In the genomic region with DNA sequence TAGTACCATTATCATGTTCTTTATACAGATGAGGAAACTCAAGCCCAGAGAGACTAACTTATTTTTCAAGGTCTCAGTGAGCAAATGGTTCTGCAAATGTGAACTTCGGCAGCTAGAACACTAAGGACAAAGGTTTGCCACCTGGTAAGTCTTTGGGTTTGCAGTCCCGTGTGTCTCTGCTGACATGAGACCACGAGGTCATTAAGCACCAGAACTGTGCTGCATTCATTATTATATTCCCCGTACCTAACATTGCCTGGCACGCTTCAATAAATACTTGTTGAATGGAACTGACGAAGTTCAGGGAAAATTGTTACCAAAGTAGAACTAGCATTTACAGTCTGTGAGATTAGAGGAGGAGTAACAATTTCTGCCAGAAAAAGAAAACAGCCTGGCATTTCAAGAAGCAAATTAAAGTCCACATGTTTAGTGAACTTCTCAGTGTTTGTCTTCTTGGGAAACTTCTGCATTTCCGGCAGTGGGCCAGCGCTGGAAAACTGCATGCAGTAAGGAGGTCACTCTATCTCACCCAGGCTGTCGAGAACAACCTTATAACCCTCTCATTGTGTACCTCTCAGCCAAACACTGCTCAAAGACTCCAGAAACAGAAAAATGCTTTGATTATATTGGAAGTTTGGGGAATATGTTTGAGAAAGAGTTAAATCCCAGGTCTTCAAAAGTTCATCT, we compare ENCODE assay signal across 1 cellular context.
TF ChIP-seq lines count a peak whose summit lies in the region.

No MANE protein-coding gene starts in this region.

TF ChIP-seq in K562, 482 proteins besides CTCF, POLR2A, EP300 and RAD21 (continued from another document):
- TF ChIP-seq, protein P1, sequence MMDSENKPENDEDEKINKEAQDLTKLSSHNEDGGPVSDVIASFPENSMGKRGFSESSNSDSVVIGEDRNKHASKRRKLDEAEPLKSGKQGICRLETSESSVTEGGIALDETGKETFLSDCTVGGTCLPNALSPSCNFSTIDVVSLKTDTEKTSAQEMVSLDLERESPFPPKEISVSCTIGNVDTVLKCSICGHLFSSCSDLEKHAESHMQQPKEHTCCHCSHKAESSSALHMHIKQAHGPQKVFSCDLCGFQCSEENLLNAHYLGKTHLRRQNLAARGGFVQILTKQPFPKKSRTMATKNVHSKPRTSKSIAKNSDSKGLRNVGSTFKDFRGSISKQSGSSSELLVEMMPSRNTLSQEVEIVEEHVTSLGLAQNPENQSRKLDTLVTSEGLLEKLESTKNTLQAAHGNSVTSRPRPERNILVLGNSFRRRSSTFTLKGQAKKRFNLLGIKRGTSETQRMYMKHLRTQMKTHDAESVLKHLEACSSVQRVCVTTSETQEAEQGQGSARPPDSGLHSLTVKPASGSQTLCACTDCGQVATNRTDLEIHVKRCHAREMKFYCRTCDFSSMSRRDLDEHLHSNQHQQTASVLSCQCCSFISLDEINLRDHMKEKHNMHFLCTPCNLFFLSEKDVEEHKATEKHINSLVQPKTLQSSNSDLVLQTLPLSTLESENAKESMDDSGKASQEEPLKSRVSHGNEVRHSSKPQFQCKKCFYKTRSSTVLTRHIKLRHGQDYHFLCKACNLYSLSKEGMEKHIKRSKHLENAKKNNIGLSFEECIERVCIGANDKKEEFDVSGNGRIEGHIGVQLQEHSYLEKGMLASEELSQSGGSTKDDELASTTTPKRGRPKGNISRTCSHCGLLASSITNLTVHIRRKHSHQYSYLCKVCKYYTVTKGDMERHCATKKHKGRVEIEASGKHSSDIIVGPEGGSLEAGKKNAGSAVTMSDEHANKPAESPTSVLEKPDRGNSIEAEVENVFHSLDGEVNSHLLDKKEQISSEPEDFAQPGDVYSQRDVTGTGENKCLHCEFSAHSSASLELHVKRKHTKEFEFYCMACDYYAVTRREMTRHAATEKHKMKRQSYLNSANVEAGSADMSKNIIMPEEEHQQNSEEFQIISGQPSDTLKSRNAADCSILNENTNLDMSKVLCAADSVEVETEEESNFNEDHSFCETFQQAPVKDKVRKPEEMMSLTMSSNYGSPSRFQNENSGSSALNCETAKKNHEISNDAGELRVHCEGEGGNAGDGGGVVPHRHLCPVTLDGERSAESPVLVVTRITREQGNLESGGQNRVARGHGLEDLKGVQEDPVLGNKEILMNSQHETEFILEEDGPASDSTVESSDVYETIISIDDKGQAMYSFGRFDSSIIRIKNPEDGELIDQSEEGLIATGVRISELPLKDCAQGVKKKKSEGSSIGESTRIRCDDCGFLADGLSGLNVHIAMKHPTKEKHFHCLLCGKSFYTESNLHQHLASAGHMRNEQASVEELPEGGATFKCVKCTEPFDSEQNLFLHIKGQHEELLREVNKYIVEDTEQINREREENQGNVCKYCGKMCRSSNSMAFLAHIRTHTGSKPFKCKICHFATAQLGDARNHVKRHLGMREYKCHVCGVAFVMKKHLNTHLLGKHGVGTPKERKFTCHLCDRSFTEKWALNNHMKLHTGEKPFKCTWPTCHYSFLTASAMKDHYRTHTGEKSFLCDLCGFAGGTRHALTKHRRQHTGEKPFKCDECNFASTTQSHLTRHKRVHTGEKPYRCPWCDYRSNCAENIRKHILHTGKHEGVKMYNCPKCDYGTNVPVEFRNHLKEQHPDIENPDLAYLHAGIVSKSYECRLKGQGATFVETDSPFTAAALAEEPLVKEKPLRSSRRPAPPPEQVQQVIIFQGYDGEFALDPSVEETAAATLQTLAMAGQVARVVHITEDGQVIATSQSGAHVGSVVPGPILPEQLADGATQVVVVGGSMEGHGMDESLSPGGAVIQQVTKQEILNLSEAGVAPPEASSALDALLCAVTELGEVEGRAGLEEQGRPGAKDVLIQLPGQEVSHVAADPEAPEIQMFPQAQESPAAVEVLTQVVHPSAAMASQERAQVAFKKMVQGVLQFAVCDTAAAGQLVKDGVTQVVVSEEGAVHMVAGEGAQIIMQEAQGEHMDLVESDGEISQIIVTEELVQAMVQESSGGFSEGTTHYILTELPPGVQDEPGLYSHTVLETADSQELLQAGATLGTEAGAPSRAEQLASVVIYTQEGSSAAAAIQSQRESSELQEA (IDR thresholded peaks at IDR 0.05; ENCODE audit: low read depth) = no peak
